28 cellular contexts compared by ENCODE assay signal in genomic region chr2:157217409-157217808, GRCh38. TPM values are rescaled to one million over a fixed set of nuclear protein-coding genes. Genes with fewer than 3 reads are reported as not detected.
"Had no signal": no experiment of that assay in that cellular context is flagged by ENCODE, and none has a peak within 500 bp of the region (broad histone marks: within the 10 kb centered on the region; RNA-seq: fewer than 3 reads in every experiment).

No MANE protein-coding gene starts in this region.

- H3K9me3 ChIP-seq: SK-N-SH had no signal

- H3K27ac ChIP-seq: HL-60, RWPE1 had no signal

- H3K9ac ChIP-seq: SK-N-SH had no signal

- DNase-seq: KBM-7, MV-4-11, NCI-H1048, NCI-H1105, NCI-H1417, NCI-H1436 treated with DMSO at 0.1 percent for 48 hours, NCI-H187, NCI-H2029, NCI-H2081 treated with DMSO at 0.1 percent for 48 hours, NCI-H2171, NCI-H226, NCI-H446, NCI-H510A, NCI-H524 treated with DMSO at 0.1 percent for 48 hours, NCI-H69, NCI-H774, PC-3, SHP77, SK-N-SH, SW 1271, T-cell had no signal

- FAIRE-seq: HTR-8/SVneo had no signal

- ATAC-seq: Panc1, PC-3, T-cell had no signal

RNA-seq across cellular contexts. Expression of gene GALNT5, which starts 40.1 kb away (rescaled TPM):
- total RNA-seq: MCF 10A, SK-MEL-5 had no signal
- polyA plus RNA-seq: IgD-negative memory B cell had no signal
